ENCODE assay signal across 8 cellular contexts in the genomic region with DNA sequence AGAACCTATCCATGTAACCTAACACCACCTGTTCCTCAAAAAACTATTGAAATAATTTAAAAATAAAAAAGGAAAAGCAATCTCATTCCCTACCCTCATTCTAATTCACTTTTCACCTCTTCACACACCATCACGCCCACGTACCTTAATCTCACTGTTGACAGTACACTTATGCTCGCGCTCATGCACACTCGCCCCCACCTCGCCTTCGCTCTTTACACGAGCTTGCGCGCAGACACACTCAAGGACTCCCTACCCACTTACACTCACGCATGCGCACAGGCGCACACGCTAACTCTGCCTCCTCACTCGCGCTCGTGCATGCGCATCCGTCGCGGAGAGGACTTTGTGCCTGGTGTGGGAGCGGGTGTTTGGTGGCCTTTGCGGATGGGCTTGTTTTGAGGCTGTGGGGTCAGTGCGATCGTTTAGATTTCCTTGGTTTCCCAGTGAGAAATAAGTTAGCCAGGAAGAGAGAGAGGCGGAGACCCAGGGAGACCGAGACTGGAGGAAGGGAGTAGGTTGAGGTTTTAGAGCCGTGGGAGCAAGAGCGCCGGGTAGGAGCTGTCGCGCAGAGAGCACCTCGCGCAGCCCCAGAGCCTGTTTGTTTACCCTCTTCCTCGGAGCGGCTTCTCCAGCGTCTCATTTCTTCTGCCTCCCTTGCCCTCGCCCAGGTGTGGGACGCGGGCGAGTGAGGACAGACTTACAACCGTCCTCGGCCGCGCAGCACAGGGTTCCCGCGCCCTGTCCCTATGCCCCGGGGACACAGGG. TPM values are rescaled to one million over a fixed set of nuclear protein-coding genes. Genes with fewer than 3 reads are reported as not detected.
DNase-seq lines count a peak whose midpoint lies in the region; ATAC-seq and TF ChIP-seq lines count a peak whose summit lies in the region.

No MANE protein-coding gene starts in this region.

- no peaks in the 10 kb centered on the region for H3K36me3 Mint-ChIP-seq in neural progenitor cell

- H3K36me3 ChIP-seq in Panc1 (ENCODE audit: control insufficient read depth, insufficient read depth, low read length) = no peaks in the 10 kb centered on the region
- H3K36me3 ChIP-seq in neural progenitor cell = no peaks in the 10 kb centered on the region
- H3K36me3 ChIP-seq in stomach smooth muscle (ENCODE audit: control insufficient read depth in 2 of 2, insufficient read depth in 2 of 2, low read length in 2 of 2) = no peaks in the 10 kb centered on the region

- no peaks in the 10 kb centered on the region for H3K4me1 ChIP-seq in Panc1 (ENCODE audit: control insufficient read depth, insufficient read depth, low read length)
- peaks cover 34% of the 10 kb centered on the region for H3K4me1 ChIP-seq in neural progenitor cell
- H3K4me1 ChIP-seq in stomach smooth muscle (ENCODE audit: control insufficient read depth, insufficient read depth, low read length) = peaks cover 15% of the 10 kb centered on the region

- H3K9me3 Mint-ChIP-seq in neural progenitor cell = no peaks in the 10 kb centered on the region

- peak overlapping the region; percentile 90 for H3K4me2 ChIP-seq in neural progenitor cell

- H3K27ac Mint-ChIP-seq in neural progenitor cell = no peak overlapping the region

- peaks cover 30% of the 10 kb centered on the region for H3F3A ChIP-seq in neural progenitor cell (ENCODE audit: low read depth)

- no peak overlapping the region for H3K9ac ChIP-seq in neural progenitor cell
- H3K9ac ChIP-seq in stomach smooth muscle (ENCODE audit: low read length in 2 of 2) = peak overlapping the region; percentile 31 to 47

- TF ChIP-seq CTCF in Panc1 (IDR thresholded peaks at IDR 0.05) (no peak), foreskin fibroblast (IDR thresholded peaks at IDR 0.05; ENCODE audit: low read depth, low read length) (no peak), neural progenitor cell (IDR thresholded peaks at IDR 0.05) (no peak)

- intact Hi-C loops in Panc1 (cut with micrococcal nuclease; ENCODE audit: unreplicated experiment) = no loop called here

- in situ Hi-C loops in Panc1 (cut with HindIII; ENCODE audit: low pct_unique_long_range_greater_than_20kb, low sequenced_read_pairs) = no loop called here

- CTCF ChIA-PET in Panc1 (lab: Charles Lee) = no interaction called here

- H3K4me3 ChIP-seq in Panc1 (ENCODE audit: low read depth in 2 of 2, low read length in 2 of 2) (peak overlapping the region; percentile 60 to 79), foreskin fibroblast (ENCODE audit: low read depth in 1 of 2, low read length in 2 of 2) (peak overlapping the region; percentile 55 to 65), neural progenitor cell (peak overlapping the region; percentile 52), stomach smooth muscle (ENCODE audit: low read length in 2 of 2) (peak overlapping the region; percentile 82 to 84)

- H3K27ac ChIP-seq in Panc1 (ENCODE audit: low read length) = peak overlapping the region; percentile 65
- H3K27ac ChIP-seq in neural progenitor cell = no peak overlapping the region
- no peak overlapping the region for H3K27ac ChIP-seq in stomach smooth muscle (ENCODE audit: low read length)

- no peaks in the 10 kb centered on the region for H3K9me3 ChIP-seq in Panc1 (ENCODE audit: control insufficient read depth, insufficient read depth, low read depth, low read length)
- H3K9me3 ChIP-seq in neural progenitor cell (ENCODE audit: low read depth) = no peaks in the 10 kb centered on the region
- no peaks in the 10 kb centered on the region for H3K9me3 ChIP-seq in stomach smooth muscle (ENCODE audit: control insufficient read depth in 2 of 2, low read length in 2 of 2)

- peak overlapping the region; percentile 88 for H3K4me3 Mint-ChIP-seq in neural progenitor cell

- H3K79me2 ChIP-seq in neural progenitor cell (ENCODE audit: low read depth) = no peaks in the 10 kb centered on the region

- H3K27me3 Mint-ChIP-seq in neural progenitor cell (ENCODE audit: insufficient read depth, low read depth) = peaks cover 61% of the 10 kb centered on the region

- DNase-seq in CD1c-positive myeloid dendritic cell (ENCODE audit: extremely low spot score) (peak; percentile 79), HT-29 (ENCODE audit: low spot score) (peak; percentile 65), Panc1 (ENCODE audit: low read depth, low spot score) (no peak), foreskin fibroblast (peak; percentile 64 to 88), neural progenitor cell (ENCODE audit: low spot score) (peak; percentile 64)
- peak; percentile 68 for DNase-seq in activated effector memory CD4-positive, alpha-beta T cell treated with Interleukin-2 at 50 U/mL for 16 hours

- no TSS peak for BruUV-seq in Panc1 (replicated peaks; lab: Mats Ljungman, UMichigan)

- POLR2A ChIA-PET in Panc1 (lab: Charles Lee) = no interaction called here

- peaks cover 47% of the 10 kb centered on the region for H4K20me1 ChIP-seq in neural progenitor cell (ENCODE audit: low read depth)

- ATAC-seq in GM19397 (IDR thresholded peaks at IDR 0.05; ENCODE audit: unreplicated experiment) (peak; percentile 84), Panc1 (peak; percentile 91)

- no peaks in the 10 kb centered on the region for H3K27me3 ChIP-seq in Panc1 (ENCODE audit: control insufficient read depth, insufficient read depth, low read length)
- peaks cover 100% of the 10 kb centered on the region for H3K27me3 ChIP-seq in neural progenitor cell
- H3K27me3 ChIP-seq in stomach smooth muscle (ENCODE audit: control insufficient read depth in 1 of 2, insufficient read depth in 2 of 2, low read length in 2 of 2) = peaks cover 49 to 57% of the 10 kb centered on the region in 2 donors

- H2AFZ ChIP-seq in neural progenitor cell (replicated peaks) = peak overlapping the region; percentile 71

- peaks cover 45% of the 10 kb centered on the region for H3K4me1 Mint-ChIP-seq in neural progenitor cell

RNA-seq across cellular contexts. Expression of a gene that starts 8.1 kb away (rescaled TPM):
- not detected in 2 replicates for total RNA-seq in HT-29 (2014; rRNA removed; shearing (Covaris generic))
- total RNA-seq in Panc1 (2021; ENCODE audit: unreplicated experiment) (not detected), neural progenitor cell (ENCODE audit: low replicate concordance) (0.59 TPM in 1 of 2 replicates, not detected in the other)
- polyA plus RNA-seq in Panc1 (2012; ENCODE audit: insufficient read length) = not detected

RNA-seq across cellular contexts. Expression of a gene that starts 27.4 kb away (rescaled TPM):
- total RNA-seq in HT-29 (2014; rRNA removed; shearing (Covaris generic)) = 15.2 and 15.5 TPM in 2 replicates
- 10.3 TPM for total RNA-seq in Panc1 (2021; ENCODE audit: unreplicated experiment)
- 8.5 TPM for polyA plus RNA-seq in Panc1 (2012; ENCODE audit: insufficient read length)
- 12.8 and 16.9 TPM in 2 replicates for total RNA-seq in neural progenitor cell (ENCODE audit: low replicate concordance)
